7 cellular contexts compared by ENCODE assay signal in genomic region chr14:69404478-69404877, GRCh38.
"Had no signal": no experiment of that assay in that cellular context is flagged by ENCODE, and none has a peak within 500 bp of the region (broad histone marks: within the 10 kb centered on the region; RNA-seq: fewer than 3 reads in every experiment).

No MANE protein-coding gene starts in this region.

- H3K9ac ChIP-seq: GM23248 had no signal

- H2AFZ ChIP-seq: GM23248 had no signal

- FAIRE-seq: H1, H54 had no signal

- H3K4me3 ChIP-seq: GM23248 had no signal

- DNase-seq: GM23248, H9, HCEC 1CT, KBM-7 had no signal

- H3K9me3 Mint-ChIP-seq: H9, IgD-negative memory B cell had no signal

- H3K4me3 Mint-ChIP-seq: H9, IgD-negative memory B cell had no signal

- H3K27ac Mint-ChIP-seq: H9, IgD-negative memory B cell had no signal

- H3K27me3 Mint-ChIP-seq: IgD-negative memory B cell had no signal

- H3K27ac ChIP-seq: GM23248 had no signal
